In genomic region chr6:45078432-45078831, GRCh38 we compare ENCODE assay signal across 26 cellular contexts.
DNase-seq lines count a peak whose midpoint lies in the region; FAIRE-seq and TF ChIP-seq lines count a peak whose summit lies in the region.
"Had no signal": no experiment of that assay in that cellular context is flagged by ENCODE, and none has a peak within 500 bp of the region (broad histone marks: within the 10 kb centered on the region; RNA-seq: fewer than 3 reads in every experiment).

No MANE protein-coding gene starts in this region.

- in situ Hi-C loops in G401 (cut with HindIII; ENCODE audit: low sequenced_read_pairs): no loop called here

- DNase-seq in astrocyte (ENCODE audit: low read depth): no peak
- no peak for DNase-seq in neural progenitor cell (ENCODE audit: low spot score)
- DNase-seq in osteocyte (ENCODE audit: extremely low spot score, unreplicated experiment): no peak
- DNase-seq in G401 (ENCODE audit: low spot score): no peak
- DNase-seq: 8988T; ACHN; BE2C; C1 segment of cervical spinal cord; CD4-positive, alpha-beta memory T cell; CD4-positive, CD25-positive, alpha-beta regulatory T cell; CD8-positive, alpha-beta memory T cell; COR-L47; DMS 273 treated with DMSO at 0.1 percent for 48 hours; DMS153; DMS53; DMS79; DND-41; EL; GF-D8 had no signal

- peaks cover 11% of the 10 kb centered on the region for H3K36me3 Mint-ChIP-seq in astrocyte (ENCODE audit: low read depth, unreplicated experiment)
- peaks cover 4% of the 10 kb centered on the region for H3K36me3 Mint-ChIP-seq in neural progenitor cell
- peaks cover 14% of the 10 kb centered on the region for H3K36me3 Mint-ChIP-seq in osteocyte (ENCODE audit: unreplicated experiment)
- H3K36me3 Mint-ChIP-seq: CD4-positive, CD25-positive, alpha-beta regulatory T cell had no signal

- no peak overlapping the region for H3K27ac ChIP-seq in HEK293 (ENCODE audit: extremely low read depth, low read depth, low read length)
- H3K27ac ChIP-seq in astrocyte (ENCODE audit: low read depth, low read length): no peak overlapping the region
- no peak overlapping the region for H3K27ac ChIP-seq in neural progenitor cell
- H3K27ac ChIP-seq: BLaER1 had no signal

- H3K4me1 ChIP-seq in HEK293 (ENCODE audit: control insufficient read depth, insufficient read depth, low read length) (no peaks in the 10 kb centered on the region), astrocyte (ENCODE audit: insufficient read depth, low read length) (peaks cover 22% of the 10 kb centered on the region), neural progenitor cell (peaks cover 7% of the 10 kb centered on the region)
- H3K4me1 ChIP-seq: BE2C, BLaER1 had no signal

- H3K9me3 Mint-ChIP-seq in astrocyte (ENCODE audit: unreplicated experiment) (peaks cover 12% of the 10 kb centered on the region), neural progenitor cell (peaks cover 22% of the 10 kb centered on the region), osteocyte (ENCODE audit: unreplicated experiment) (peaks cover 21% of the 10 kb centered on the region)

- H3K4me3 ChIP-seq in HEK293 (ENCODE audit: low read depth, low read length) (no peak overlapping the region), astrocyte (ENCODE audit: insufficient read depth, low read depth, low read length) (no peak overlapping the region), neural progenitor cell (peak overlapping the region; percentile 6)
- H3K4me3 ChIP-seq: BLaER1 had no signal

- H3K79me2 ChIP-seq in astrocyte (ENCODE audit: insufficient read depth, low read length) (no peaks in the 10 kb centered on the region), neural progenitor cell (ENCODE audit: low read depth) (no peaks in the 10 kb centered on the region)

- POLR2A ChIA-PET in HEK293 (lab: Yijun Ruan, JAX): no interaction called here

- H3K4me2 ChIP-seq in astrocyte (ENCODE audit: low read length): no peak overlapping the region
- H3K4me2 ChIP-seq in neural progenitor cell: no peak overlapping the region
- H3K4me2 ChIP-seq: BLaER1 had no signal

- no peaks in the 10 kb centered on the region for H3F3A ChIP-seq in neural progenitor cell (ENCODE audit: low read depth)

- H2AFZ ChIP-seq in astrocyte (ENCODE audit: low read depth, low read length) (no peak overlapping the region), neural progenitor cell (replicated peaks) (no peak overlapping the region)

- H3K4me3 Mint-ChIP-seq in astrocyte (ENCODE audit: unreplicated experiment): no peak overlapping the region
- H3K4me3 Mint-ChIP-seq in neural progenitor cell: no peak overlapping the region
- no peak overlapping the region for H3K4me3 Mint-ChIP-seq in osteocyte (ENCODE audit: unreplicated experiment)
- H3K4me3 Mint-ChIP-seq: CD14-positive monocyte; CD4-positive, alpha-beta memory T cell; CD4-positive, CD25-positive, alpha-beta regulatory T cell; CD8-positive, alpha-beta memory T cell had no signal

- no peak overlapping the region for H3K27ac Mint-ChIP-seq in astrocyte (ENCODE audit: unreplicated experiment)
- no peak overlapping the region for H3K27ac Mint-ChIP-seq in neural progenitor cell
- no peak overlapping the region for H3K27ac Mint-ChIP-seq in osteocyte (ENCODE audit: unreplicated experiment)
- H3K27ac Mint-ChIP-seq: CD14-positive monocyte; CD4-positive, alpha-beta memory T cell; CD4-positive, CD25-positive, alpha-beta regulatory T cell had no signal

- peak; percentile 66 for FAIRE-seq in astrocyte (lab: Jason Lieb, UNC)
- FAIRE-seq: A204.1, G401.6, GM12891, GM19239 had no signal

- H3K36me3 ChIP-seq in HEK293 (ENCODE audit: control insufficient read depth in 2 of 2, insufficient read depth in 1 of 2, low read length in 2 of 2) (no peaks in the 10 kb centered on the region), astrocyte (ENCODE audit: insufficient read depth, low read length) (no peaks in the 10 kb centered on the region), neural progenitor cell (no peaks in the 10 kb centered on the region)
- H3K36me3 ChIP-seq: BE2C, BLaER1 had no signal

- CTCF ChIA-PET in HEK293 (lab: Yijun Ruan, JAX): interaction anchor here (0.5 kb wide), 1 partner anchor 118 kb away, joined by 3 read pairs; no protein-coding TSS in a partner anchor

- TF ChIP-seq CTCF in HEK293 (tag by site-specific recombination; IDR thresholded peaks at IDR 0.05) (no peak), astrocyte (IDR thresholded peaks at IDR 0.05; ENCODE audit: insufficient read depth, low read depth, low read length) (no peak), neural progenitor cell (IDR thresholded peaks at IDR 0.05) (no peak), osteocyte (IDR thresholded peaks at IDR 0.05) (no peak)

- H3K27me3 ChIP-seq in astrocyte (ENCODE audit: insufficient read depth, low read length) (no peaks in the 10 kb centered on the region), neural progenitor cell (no peaks in the 10 kb centered on the region)
- H3K27me3 ChIP-seq: BE2C, BLaER1 had no signal

- H4K20me1 ChIP-seq in astrocyte (ENCODE audit: insufficient read depth, low read length) (no peaks in the 10 kb centered on the region), neural progenitor cell (ENCODE audit: low read depth) (no peaks in the 10 kb centered on the region)
- H4K20me1 ChIP-seq: BLaER1 had no signal

- peaks cover 21% of the 10 kb centered on the region for H3K4me1 Mint-ChIP-seq in astrocyte (ENCODE audit: low read depth, unreplicated experiment)
- peaks cover 4% of the 10 kb centered on the region for H3K4me1 Mint-ChIP-seq in neural progenitor cell
- peaks cover 41% of the 10 kb centered on the region for H3K4me1 Mint-ChIP-seq in osteocyte (ENCODE audit: unreplicated experiment)

- H3K27me3 Mint-ChIP-seq in astrocyte (ENCODE audit: low read depth, unreplicated experiment): no peaks in the 10 kb centered on the region
- H3K27me3 Mint-ChIP-seq in neural progenitor cell (ENCODE audit: insufficient read depth, low read depth): no peaks in the 10 kb centered on the region
- no peaks in the 10 kb centered on the region for H3K27me3 Mint-ChIP-seq in osteocyte (ENCODE audit: unreplicated experiment)
- H3K27me3 Mint-ChIP-seq: CD4-positive, alpha-beta memory T cell had no signal

- H3K9me3 ChIP-seq in HEK293 (ENCODE audit: control insufficient read depth, insufficient read depth, low read depth, low read length) (no peaks in the 10 kb centered on the region), astrocyte (ENCODE audit: insufficient read depth, low read depth, low read length) (no peaks in the 10 kb centered on the region), neural progenitor cell (ENCODE audit: low read depth) (no peaks in the 10 kb centered on the region)
- H3K9me3 ChIP-seq: BE2C had no signal

- H3K9ac ChIP-seq in astrocyte (ENCODE audit: low read length) (no peak overlapping the region), neural progenitor cell (no peak overlapping the region)
- H3K9ac ChIP-seq: BLaER1 had no signal

TF ChIP-seq in HEK293, 187 proteins besides CTCF, POLR2A, EP300 and RAD21:
- TF ChIP-seq ZNF350 (tag by site-specific recombination; IDR thresholded peaks at IDR 0.05) (no peak), ZNF133 (tag by site-specific recombination; IDR thresholded peaks at IDR 0.05) (no peak), ZNF514 (tag by site-specific recombination; IDR thresholded peaks at IDR 0.05) (no peak), ZNF24 (tag by site-specific recombination; IDR thresholded peaks at IDR 0.05) (no peak), SETDB1 (IDR thresholded peaks at IDR 0.05; ENCODE audit: insufficient read length, low read length) (peak; percentile 91), TRIM28 (IDR thresholded peaks at IDR 0.05; ENCODE audit: borderline replicate concordance, low read length) (0 out of 2 replicates have a peak, but pooled peaks have one; percentile 38), ZNF529 (tag by site-specific recombination; IDR thresholded peaks at IDR 0.05; ENCODE audit: insufficient replicate concordance) (peak; percentile 21), ZNF214 (tag by site-specific recombination; IDR thresholded peaks at IDR 0.05; ENCODE audit: borderline replicate concordance) (no peak), ZNF596 (tag by site-specific recombination; IDR thresholded peaks at IDR 0.05) (no peak), ZNF626 (tag by site-specific recombination; IDR thresholded peaks at IDR 0.05) (0 out of 2 replicates have a peak, but pooled peaks have one; percentile 14)
- TF ChIP-seq, protein P1, sequence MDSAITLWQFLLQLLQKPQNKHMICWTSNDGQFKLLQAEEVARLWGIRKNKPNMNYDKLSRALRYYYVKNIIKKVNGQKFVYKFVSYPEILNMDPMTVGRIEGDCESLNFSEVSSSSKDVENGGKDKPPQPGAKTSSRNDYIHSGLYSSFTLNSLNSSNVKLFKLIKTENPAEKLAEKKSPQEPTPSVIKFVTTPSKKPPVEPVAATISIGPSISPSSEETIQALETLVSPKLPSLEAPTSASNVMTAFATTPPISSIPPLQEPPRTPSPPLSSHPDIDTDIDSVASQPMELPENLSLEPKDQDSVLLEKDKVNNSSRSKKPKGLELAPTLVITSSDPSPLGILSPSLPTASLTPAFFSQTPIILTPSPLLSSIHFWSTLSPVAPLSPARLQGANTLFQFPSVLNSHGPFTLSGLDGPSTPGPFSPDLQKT (IDR thresholded peaks at IDR 0.05; ENCODE audit: borderline replicate concordance, low read depth, low read length): no peak
